1 cellular context compared by ENCODE assay signal in the genomic region with DNA sequence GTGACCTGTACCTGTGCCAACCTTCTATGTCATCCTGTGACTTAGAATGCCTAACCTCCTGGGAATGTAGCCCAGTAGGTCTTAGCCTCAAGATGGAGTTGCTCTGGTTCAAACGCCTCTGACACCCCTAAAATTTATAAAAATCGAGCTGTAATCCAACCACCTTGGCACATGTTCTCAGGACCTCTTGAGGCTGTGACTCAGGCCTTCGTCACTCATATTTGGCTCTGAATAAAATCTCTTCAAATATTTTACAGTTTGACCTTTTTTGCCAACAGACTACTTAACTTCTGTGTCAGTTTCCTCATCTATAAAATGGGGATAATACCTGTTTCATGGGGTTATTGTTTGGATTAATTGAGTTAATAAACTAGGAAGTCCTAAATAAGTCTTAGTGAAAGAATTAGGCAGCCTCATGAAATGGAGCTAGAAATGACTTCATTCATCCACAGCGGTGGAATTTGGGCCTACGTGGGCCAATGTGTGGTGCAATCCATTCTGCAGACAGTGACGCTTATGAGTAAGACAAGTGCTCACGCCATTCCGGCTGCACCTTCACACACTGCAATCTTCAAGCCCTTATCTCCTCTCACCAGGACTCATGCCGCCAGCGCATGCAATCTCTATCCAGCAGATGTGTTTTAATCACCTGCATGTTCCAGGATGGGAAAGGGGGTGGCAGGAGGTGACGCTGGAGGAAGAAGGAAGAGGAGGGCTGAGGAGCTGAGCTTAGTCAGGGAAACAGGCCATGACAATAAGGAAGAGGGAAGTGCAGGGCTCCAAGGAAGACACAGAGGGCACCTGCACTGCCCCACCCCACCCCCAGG.
TF ChIP-seq lines count a peak whose summit lies in the region.

No MANE protein-coding gene starts in this region.

TF ChIP-seq in K562, 482 proteins besides CTCF, POLR2A, EP300 and RAD21 (continued from another document and continues in another):
- TF ChIP-seq, protein P1, sequence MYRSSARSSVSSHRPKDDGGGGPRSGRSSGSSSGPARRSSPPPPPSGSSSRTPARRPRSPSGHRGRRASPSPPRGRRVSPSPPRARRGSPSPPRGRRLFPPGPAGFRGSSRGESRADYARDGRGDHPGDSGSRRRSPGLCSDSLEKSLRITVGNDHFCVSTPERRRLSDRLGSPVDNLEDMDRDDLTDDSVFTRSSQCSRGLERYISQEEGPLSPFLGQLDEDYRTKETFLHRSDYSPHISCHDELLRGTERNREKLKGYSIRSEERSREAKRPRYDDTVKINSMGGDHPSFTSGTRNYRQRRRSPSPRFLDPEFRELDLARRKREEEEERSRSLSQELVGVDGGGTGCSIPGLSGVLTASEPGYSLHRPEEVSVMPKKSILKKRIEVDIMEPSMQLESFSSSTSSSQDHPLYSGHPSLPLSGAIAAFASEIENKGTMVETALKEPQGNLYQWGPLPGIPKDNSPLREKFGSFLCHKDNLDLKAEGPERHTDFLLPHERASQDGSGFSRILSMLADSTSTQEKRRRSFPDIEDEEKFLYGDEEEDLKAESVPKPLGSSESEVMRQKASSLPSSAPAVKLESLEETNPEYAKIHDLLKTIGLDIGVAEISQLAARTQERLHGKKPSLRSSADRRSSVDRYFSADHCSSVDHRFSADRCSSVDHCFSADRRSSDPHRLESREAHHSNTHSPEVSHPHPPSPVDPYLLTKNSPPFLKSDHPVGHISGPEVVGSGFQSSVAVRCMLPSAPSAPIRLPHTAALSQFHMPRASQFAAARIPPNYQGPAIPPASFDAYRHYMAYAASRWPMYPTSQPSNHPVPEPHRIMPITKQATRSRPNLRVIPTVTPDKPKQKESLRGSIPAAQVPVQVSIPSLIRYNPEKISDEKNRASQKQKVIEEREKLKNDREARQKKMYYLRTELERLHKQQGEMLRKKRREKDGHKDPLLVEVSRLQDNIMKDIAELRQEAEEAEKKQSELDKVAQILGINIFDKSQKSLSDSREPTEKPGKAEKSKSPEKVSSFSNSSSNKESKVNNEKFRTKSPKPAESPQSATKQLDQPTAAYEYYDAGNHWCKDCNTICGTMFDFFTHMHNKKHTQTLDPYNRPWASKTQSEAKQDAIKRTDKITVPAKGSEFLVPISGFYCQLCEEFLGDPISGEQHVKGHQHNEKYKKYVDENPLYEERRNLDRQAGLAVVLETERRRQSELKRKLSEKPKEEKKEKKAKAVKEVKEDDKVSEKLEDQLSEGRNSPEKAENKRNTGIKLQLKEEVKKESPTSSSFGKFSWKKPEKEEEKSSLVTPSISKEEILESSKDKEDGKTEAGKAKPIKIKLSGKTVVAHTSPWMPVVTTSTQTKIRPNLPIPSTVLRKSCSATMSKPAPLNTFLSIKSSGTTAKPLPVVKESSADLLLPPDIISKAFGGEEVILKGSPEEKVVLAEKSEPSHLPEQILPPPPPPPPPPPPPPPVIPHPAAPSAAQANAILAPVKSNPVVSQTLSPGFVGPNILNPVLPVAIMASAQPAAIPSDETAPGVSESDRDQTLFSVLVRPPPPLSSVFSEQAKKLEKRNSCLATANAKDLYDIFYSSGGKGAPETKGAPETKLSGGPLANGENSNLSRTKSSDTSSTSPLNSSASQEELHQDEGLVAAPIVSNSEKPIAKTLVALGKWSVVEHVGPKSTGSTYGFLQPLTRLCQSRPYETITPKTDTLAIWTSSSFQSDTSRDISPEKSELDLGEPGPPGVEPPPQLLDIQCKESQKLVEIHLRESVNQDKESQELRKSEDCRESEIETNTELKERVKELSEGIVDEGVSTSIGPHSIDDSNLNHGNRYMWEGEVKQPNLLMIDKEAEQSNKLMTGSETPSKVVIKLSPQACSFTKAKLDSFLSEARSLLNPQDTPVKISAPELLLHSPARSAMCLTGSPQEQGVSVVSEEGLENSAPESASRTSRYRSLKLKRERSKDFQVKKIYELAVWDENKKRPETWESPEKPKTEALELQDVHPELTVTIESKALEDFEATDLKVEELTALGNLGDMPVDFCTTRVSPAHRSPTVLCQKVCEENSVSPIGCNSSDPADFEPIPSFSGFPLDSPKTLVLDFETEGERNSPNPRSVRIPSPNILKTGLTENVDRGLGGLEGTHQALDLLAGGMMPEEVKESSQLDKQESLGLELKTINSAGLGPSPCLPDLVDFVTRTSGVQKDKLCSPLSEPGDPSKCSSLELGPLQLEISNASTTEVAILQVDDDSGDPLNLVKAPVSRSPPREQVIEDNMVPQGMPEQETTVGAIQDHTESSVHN (IDR thresholded peaks at IDR 0.05; ENCODE audit: borderline replicate concordance in 1 of 2, low read depth in 1 of 2) = peak in 1 of 2 experiments; percentile 96; a peak in 2 of 4 replicates
- TF ChIP-seq SPI1 (IDR thresholded peaks at IDR 0.05; ENCODE audit: borderline replicate concordance, low read depth, low read length) (peak; percentile 91), ZNF79 (CRISPR knock-in tag; IDR thresholded peaks at IDR 0.05; ENCODE audit: low read depth) (peak; percentile 91), NR2C1 (IDR thresholded peaks at IDR 0.05) (no peak), NR2C1 (tag; IDR thresholded peaks at IDR 0.05) (peak; percentile 92), ZSCAN29 (IDR thresholded peaks at IDR 0.05) (no peak), CBFA2T3 (IDR thresholded peaks at IDR 0.05) (peak; percentile 100), ZNF224 (CRISPR knock-in tag; IDR thresholded peaks at IDR 0.05) (no peak), NCOA6 (IDR thresholded peaks at IDR 0.05) (no peak), SOX6 (IDR thresholded peaks at IDR 0.05) (peak; percentile 98), HDAC2 (IDR thresholded peaks at IDR 0.05) (peak; percentile 89), TAF7 (tag; IDR thresholded peaks at IDR 0.05) (peak; percentile 84), HDGF (IDR thresholded peaks at IDR 0.05) (no peak), ZBTB1 (CRISPR knock-in tag; IDR thresholded peaks at IDR 0.05; ENCODE audit: borderline replicate concordance, low read depth) (no peak), CHCHD3 (CRISPR knock-in tag; IDR thresholded peaks at IDR 0.05) (no peak), MEIS2 (IDR thresholded peaks at IDR 0.05; ENCODE audit: partially characterized antibody) (peak; percentile 84), SNRNP70 (optimal IDR thresholded peaks at IDR 0.05; ENCODE audit: low read depth, low read length) (no peak), SRF (CRISPR knock-in tag; IDR thresholded peaks at IDR 0.05) (peak; percentile 16 to 62; a peak in 3 of 4 replicates), ZNF263 (CRISPR knock-in tag; IDR thresholded peaks at IDR 0.05; ENCODE audit: borderline replicate concordance) (peak; percentile 42; the same call in 1 of the 2 replicates), ZNF431 (CRISPR knock-in tag; IDR thresholded peaks at IDR 0.05) (peak; percentile 46; the same call in 1 of the 2 replicates), BRD9 (IDR thresholded peaks at IDR 0.05; ENCODE audit: low read depth, partially characterized antibody) (no peak), ZNF184 (CRISPR knock-in tag; IDR thresholded peaks at IDR 0.05) (no peak), ZNF311 (CRISPR knock-in tag; IDR thresholded peaks at IDR 0.05) (peak; percentile 99), ZKSCAN8 (CRISPR knock-in tag; IDR thresholded peaks at IDR 0.05) (peak; percentile 82), NR4A1 (CRISPR knock-in tag; IDR thresholded peaks at IDR 0.05) (peak; percentile 77; the same call in 1 of the 2 replicates), NR4A1 (tag; IDR thresholded peaks at IDR 0.05) (peak; percentile 99), MAFG (tag; conservative IDR thresholded peaks at IDR 0.05) (peak; percentile 45), DDX20 (tag; IDR thresholded peaks at IDR 0.05; ENCODE audit: low read depth) (peak; percentile 95), CREB1 (IDR thresholded peaks at IDR 0.05) (peak; percentile 93), CREB1 (CRISPR knock-in tag; IDR thresholded peaks at IDR 0.05) (peak; percentile 84), ZNF347 (CRISPR knock-in tag; IDR thresholded peaks at IDR 0.05; ENCODE audit: low read depth) (no peak), PHF8 (IDR thresholded peaks at IDR 0.05; ENCODE audit: borderline replicate concordance, low read length) (peak; percentile 12; the same call in 1 of the 2 replicates)
- TF ChIP-seq, protein P2, sequence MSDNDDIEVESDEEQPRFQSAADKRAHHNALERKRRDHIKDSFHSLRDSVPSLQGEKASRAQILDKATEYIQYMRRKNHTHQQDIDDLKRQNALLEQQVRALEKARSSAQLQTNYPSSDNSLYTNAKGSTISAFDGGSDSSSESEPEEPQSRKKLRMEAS (CRISPR knock-in tag; IDR thresholded peaks at IDR 0.05) = peak; percentile 78; the same call in 1 of the 2 replicates
- TF ChIP-seq, protein P3, sequence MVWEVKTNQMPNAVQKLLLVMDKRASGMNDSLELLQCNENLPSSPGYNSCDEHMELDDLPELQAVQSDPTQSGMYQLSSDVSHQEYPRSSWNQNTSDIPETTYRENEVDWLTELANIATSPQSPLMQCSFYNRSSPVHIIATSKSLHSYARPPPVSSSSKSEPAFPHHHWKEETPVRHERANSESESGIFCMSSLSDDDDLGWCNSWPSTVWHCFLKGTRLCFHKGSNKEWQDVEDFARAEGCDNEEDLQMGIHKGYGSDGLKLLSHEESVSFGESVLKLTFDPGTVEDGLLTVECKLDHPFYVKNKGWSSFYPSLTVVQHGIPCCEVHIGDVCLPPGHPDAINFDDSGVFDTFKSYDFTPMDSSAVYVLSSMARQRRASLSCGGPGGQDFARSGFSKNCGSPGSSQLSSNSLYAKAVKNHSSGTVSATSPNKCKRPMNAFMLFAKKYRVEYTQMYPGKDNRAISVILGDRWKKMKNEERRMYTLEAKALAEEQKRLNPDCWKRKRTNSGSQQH (CRISPR knock-in tag; IDR thresholded peaks at IDR 0.05) = peak; percentile 75
- TF ChIP-seq, protein P4, sequence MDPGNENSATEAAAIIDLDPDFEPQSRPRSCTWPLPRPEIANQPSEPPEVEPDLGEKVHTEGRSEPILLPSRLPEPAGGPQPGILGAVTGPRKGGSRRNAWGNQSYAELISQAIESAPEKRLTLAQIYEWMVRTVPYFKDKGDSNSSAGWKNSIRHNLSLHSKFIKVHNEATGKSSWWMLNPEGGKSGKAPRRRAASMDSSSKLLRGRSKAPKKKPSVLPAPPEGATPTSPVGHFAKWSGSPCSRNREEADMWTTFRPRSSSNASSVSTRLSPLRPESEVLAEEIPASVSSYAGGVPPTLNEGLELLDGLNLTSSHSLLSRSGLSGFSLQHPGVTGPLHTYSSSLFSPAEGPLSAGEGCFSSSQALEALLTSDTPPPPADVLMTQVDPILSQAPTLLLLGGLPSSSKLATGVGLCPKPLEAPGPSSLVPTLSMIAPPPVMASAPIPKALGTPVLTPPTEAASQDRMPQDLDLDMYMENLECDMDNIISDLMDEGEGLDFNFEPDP (CRISPR knock-in tag; IDR thresholded peaks at IDR 0.05) = peak; percentile 82; the same call in 1 of the 2 replicates
- TF ChIP-seq, protein P5, sequence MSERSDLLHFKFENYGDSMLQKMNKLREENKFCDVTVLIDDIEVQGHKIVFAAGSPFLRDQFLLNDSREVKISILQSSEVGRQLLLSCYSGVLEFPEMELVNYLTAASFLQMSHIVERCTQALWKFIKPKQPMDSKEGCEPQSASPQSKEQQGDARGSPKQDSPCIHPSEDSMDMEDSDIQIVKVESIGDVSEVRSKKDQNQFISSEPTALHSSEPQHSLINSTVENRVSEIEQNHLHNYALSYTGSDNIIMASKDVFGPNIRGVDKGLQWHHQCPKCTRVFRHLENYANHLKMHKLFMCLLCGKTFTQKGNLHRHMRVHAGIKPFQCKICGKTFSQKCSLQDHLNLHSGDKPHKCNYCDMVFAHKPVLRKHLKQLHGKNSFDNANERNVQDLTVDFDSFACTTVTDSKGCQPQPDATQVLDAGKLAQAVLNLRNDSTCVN (CRISPR knock-in tag; IDR thresholded peaks at IDR 0.05) = peak; percentile 84; the same call in 1 of the 2 replicates
- TF ChIP-seq, protein P6, sequence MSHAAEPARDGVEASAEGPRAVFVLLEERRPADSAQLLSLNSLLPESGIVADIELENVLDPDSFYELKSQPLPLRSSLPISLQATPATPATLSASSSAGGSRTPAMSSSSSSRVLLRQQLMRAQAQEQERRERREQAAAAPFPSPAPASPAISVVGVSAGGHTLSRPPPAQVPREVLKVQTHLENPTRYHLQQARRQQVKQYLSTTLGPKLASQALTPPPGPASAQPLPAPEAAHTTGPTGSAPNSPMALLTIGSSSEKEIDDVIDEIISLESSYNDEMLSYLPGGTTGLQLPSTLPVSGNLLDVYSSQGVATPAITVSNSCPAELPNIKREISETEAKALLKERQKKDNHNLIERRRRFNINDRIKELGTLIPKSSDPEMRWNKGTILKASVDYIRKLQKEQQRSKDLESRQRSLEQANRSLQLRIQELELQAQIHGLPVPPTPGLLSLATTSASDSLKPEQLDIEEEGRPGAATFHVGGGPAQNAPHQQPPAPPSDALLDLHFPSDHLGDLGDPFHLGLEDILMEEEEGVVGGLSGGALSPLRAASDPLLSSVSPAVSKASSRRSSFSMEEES (CRISPR knock-in tag; IDR thresholded peaks at IDR 0.05) = peak; percentile 46; the same call in 1 of the 2 replicates
- TF ChIP-seq, protein P7, sequence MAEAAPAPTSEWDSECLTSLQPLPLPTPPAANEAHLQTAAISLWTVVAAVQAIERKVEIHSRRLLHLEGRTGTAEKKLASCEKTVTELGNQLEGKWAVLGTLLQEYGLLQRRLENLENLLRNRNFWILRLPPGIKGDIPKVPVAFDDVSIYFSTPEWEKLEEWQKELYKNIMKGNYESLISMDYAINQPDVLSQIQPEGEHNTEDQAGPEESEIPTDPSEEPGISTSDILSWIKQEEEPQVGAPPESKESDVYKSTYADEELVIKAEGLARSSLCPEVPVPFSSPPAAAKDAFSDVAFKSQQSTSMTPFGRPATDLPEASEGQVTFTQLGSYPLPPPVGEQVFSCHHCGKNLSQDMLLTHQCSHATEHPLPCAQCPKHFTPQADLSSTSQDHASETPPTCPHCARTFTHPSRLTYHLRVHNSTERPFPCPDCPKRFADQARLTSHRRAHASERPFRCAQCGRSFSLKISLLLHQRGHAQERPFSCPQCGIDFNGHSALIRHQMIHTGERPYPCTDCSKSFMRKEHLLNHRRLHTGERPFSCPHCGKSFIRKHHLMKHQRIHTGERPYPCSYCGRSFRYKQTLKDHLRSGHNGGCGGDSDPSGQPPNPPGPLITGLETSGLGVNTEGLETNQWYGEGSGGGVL (CRISPR knock-in tag; IDR thresholded peaks at IDR 0.05) = peak; percentile 88
- TF ChIP-seq, protein P8, sequence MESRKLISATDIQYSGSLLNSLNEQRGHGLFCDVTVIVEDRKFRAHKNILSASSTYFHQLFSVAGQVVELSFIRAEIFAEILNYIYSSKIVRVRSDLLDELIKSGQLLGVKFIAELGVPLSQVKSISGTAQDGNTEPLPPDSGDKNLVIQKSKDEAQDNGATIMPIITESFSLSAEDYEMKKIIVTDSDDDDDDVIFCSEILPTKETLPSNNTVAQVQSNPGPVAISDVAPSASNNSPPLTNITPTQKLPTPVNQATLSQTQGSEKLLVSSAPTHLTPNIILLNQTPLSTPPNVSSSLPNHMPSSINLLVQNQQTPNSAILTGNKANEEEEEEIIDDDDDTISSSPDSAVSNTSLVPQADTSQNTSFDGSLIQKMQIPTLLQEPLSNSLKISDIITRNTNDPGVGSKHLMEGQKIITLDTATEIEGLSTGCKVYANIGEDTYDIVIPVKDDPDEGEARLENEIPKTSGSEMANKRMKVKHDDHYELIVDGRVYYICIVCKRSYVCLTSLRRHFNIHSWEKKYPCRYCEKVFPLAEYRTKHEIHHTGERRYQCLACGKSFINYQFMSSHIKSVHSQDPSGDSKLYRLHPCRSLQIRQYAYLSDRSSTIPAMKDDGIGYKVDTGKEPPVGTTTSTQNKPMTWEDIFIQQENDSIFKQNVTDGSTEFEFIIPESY (CRISPR knock-in tag; IDR thresholded peaks at IDR 0.05) = peak; percentile 64
